8 cellular contexts compared by ENCODE assay signal in the genomic region with DNA sequence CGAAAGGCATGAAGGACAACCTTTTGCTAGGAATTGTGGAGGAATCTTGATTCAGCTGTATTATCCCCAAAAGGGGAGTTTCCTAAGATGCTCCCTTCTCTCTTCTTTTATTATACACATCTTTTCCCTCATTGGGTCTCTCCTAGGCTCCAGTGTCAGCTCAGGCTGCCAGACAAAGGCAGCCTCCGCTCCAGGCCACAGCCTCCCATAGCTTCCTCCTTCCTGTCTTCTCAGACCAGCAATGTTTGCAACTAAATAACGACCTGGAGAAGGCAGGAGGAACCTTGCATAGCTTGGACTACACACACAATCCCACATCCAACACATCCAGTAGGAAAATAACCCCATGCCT. TPM values are rescaled to one million over a fixed set of nuclear protein-coding genes. Genes with fewer than 3 reads are reported as not detected.
A peak's percentile ranks its signal among the peaks of the same experiment; 100 is the strongest.
DNase-seq lines count a peak whose midpoint lies in the region; ATAC-seq, FAIRE-seq and TF ChIP-seq lines count a peak whose summit lies in the region.

No MANE protein-coding gene starts in this region.

- WGBS in small intestine, 3 donors, result 16 to 25% (median 20%) methylated on average over 3 of the region's 3 CpGs

- no peak for ATAC-seq in HG02870 (IDR thresholded peaks at IDR 0.05; ENCODE audit: unreplicated experiment)

- peak overlapping the region; percentile 67 for H3K9ac ChIP-seq in SK-N-MC (ENCODE audit: insufficient read length)

- H3K27ac ChIP-seq in SK-N-MC (peak overlapping the region; percentile 65; the same call in 1 of the 2 replicates), small intestine (ENCODE audit: low read depth in 1 of 2, low read length in 1 of 2) (peak overlapping the region; percentile 84 to 93)

- peaks cover 0 to 10% of the 10 kb centered on the region in 2 donors for H3K27me3 ChIP-seq in small intestine (ENCODE audit: control insufficient read depth in 2 of 2, insufficient read depth in 2 of 2, low read length in 2 of 2)

- H3K4me3 ChIP-seq in SK-N-MC (peak overlapping the region; percentile 79), fibroblast of the aortic adventitia (ENCODE audit: low read depth, low read length) (peak overlapping the region; percentile 68), small intestine (ENCODE audit: low read depth in 1 of 2, low read length in 2 of 2) (peak overlapping the region; percentile 9 to 45)

- peak; percentile 69 for DNase-seq in DMS53 (lab: John Stamatoyannopoulos, UW)
- DNase-seq in DMS53 treated with DMSO at 0.1 percent for 48 hours (lab: John Stamatoyannopoulos, UW; ENCODE audit: unreplicated experiment), result no peak
- DNase-seq in SK-N-MC (ENCODE audit: low read depth, low spot score), result no peak
- no peak for DNase-seq in fibroblast of the aortic adventitia (ENCODE audit: low read depth)
- peak; percentile 29 for DNase-seq in small intestine
- DNase-seq in NCI-H1436 treated with DMSO at 0.1 percent for 48 hours (lab: John Stamatoyannopoulos, UW), result no peak
- DNase-seq in cortex of kidney (lab: John Stamatoyannopoulos, UW), result no peak

- H3K36me3 ChIP-seq in SK-N-MC (ENCODE audit: insufficient read depth, low read length) (no peaks in the 10 kb centered on the region), small intestine (ENCODE audit: control insufficient read depth in 2 of 2, insufficient read depth in 2 of 2, low read length in 2 of 2) (peaks cover 0 to 13% of the 10 kb centered on the region in 2 donors)

- no peak for TF ChIP-seq CTCF in fibroblast of the aortic adventitia (IDR thresholded peaks at IDR 0.05; ENCODE audit: insufficient read depth, low read length)

- H3K4me1 ChIP-seq in small intestine (ENCODE audit: control insufficient read depth in 2 of 2, insufficient read depth in 1 of 2, low read depth in 1 of 2, low read length in 1 of 2), result peaks cover 0 to 2% of the 10 kb centered on the region in 2 donors

- no peaks in the 10 kb centered on the region for H3K9me3 ChIP-seq in SK-N-MC (ENCODE audit: low read depth, low read length)
- no peaks in the 10 kb centered on the region for H3K9me3 ChIP-seq in small intestine (ENCODE audit: control insufficient read depth, low read depth)

- FAIRE-seq in small intestine (lab: Jason Lieb, UNC), result no peak

RNA-seq across cellular contexts. Expression of a gene that starts 12.3 kb away (rescaled TPM):
- total RNA-seq in fibroblast of the aortic adventitia (ENCODE audit: low replicate concordance), result 56.6 and 83.2 TPM in 2 replicates
- polyA plus RNA-seq in small intestine, result 100 to 1,000 TPM in 1 of 3 donors, 10 to 100 TPM in 2; 35.0 to 104 (median 70.5) TPM

RNA-seq across cellular contexts. Expression of a gene that starts 12.4 kb away (rescaled TPM):
- total RNA-seq in fibroblast of the aortic adventitia (ENCODE audit: low replicate concordance), result 0.16 and 0.27 TPM in 2 replicates
- polyA plus RNA-seq in small intestine, result 10 to 100 TPM in 2 of 3 donors, 1 to 10 TPM in 1; 3.1 to 38.5 (median 19.2) TPM

RNA-seq across cellular contexts. Expression of a gene that starts 18.5 kb away (rescaled TPM):
- 62.4 and 71.5 TPM in 2 replicates for total RNA-seq in fibroblast of the aortic adventitia (ENCODE audit: low replicate concordance)
- polyA plus RNA-seq in small intestine, result 10 to 100 TPM in 2 of 3 donors, 1 to 10 TPM in 1; 8.1 to 76.0 (median 39.2) TPM

RNA-seq across cellular contexts. Expression of a gene that starts 43.7 kb away (rescaled TPM):
- 91.7 and 175 TPM in 2 replicates for total RNA-seq in fibroblast of the aortic adventitia (ENCODE audit: low replicate concordance)
- 10 to 100 TPM; 13.6 to 41.3 (median 16.8) TPM for polyA plus RNA-seq in small intestine

RNA-seq across cellular contexts. Expression of a gene that starts 56.0 kb away (rescaled TPM):
- 4.1 and 4.8 TPM in 2 replicates for total RNA-seq in fibroblast of the aortic adventitia (ENCODE audit: low replicate concordance)
- polyA plus RNA-seq in small intestine, result 1 to 10 TPM; 1.6 to 7.7 (median 1.8) TPM

Comparison
In these comparisons a context has a peak if more than half of its experiments do, and no peak if none do; other contexts are left out.
1. DNase-seq: peak in DMS53 (single experiment) and small intestine (single experiment); none in DMS53 treated with DMSO at 0.1 percent for 48 hours (single experiment), SK-N-MC (single experiment), fibroblast of the aortic adventitia (single experiment), NCI-H1436 treated with DMSO at 0.1 percent for 48 hours (single experiment) and cortex of kidney (single experiment).
2. H3K4me3 ChIP-seq: peak in every context shown above with its lines; median percentile 79 in SK-N-MC; 68 in fibroblast of the aortic adventitia; 27 in small intestine.